Comparison of ENCODE assay signal across 11 cellular contexts in the genomic region with DNA sequence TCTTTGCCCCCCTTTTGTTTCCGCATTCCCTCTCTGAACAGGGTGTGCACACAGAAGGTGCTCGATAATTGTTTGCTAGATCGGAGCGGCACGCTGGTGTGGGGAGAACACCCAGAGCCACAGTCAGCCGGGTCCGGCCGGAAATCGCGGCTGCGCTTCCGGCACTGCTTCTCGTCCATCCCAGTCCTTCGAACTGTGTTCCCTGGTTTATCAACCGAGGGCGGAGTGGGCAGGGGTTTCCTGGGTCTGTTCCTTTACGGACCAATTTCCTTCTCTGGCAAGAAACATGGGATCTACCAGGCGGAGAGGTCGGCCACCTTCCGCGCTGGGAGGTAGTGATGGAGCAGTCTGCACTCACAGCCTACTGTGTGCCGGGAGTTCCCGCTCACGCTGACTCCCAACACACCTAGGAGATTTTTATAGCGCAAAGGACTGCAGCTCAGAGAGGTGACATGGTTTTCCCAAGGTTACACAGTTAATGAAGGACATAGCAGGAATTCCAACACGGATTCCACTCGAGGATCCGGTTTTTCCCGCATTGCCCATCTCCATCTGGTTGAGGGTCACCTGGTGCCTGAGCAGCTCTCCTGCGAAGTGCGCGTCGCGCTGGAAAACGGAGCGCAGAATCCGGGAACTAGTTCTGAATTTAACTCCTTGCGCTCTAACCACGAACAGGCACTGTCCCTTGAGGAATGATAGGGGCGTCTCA. TPM values are rescaled to one million over a fixed set of nuclear protein-coding genes. Genes with fewer than 3 reads are reported as not detected.
DNase-seq lines count a peak whose midpoint lies in the region; ATAC-seq, FAIRE-seq and TF ChIP-seq lines count a peak whose summit lies in the region.
"Had no signal": no experiment of that assay in that cellular context is flagged by ENCODE, and none has a peak within 500 bp of the region (broad histone marks: within the 10 kb centered on the region; RNA-seq: fewer than 3 reads in every experiment).

No MANE protein-coding gene starts in this region.

- peaks cover 4% of the 10 kb centered on the region for H3K79me2 ChIP-seq in HepG2 (ENCODE audit: insufficient read depth, low read length)

- no peak overlapping the region for H3K9ac ChIP-seq in HepG2 (ENCODE audit: insufficient read depth, low read depth, low read length)

- H3K4me2 ChIP-seq in HepG2 (ENCODE audit: low read depth, low read length) = no peak overlapping the region; the same call in 1 of the 2 replicates

- no peak for DNase-seq in AG09309 (ENCODE audit: low read depth)
- peak; percentile 27 for DNase-seq in astrocyte of the spinal cord (ENCODE audit: low read depth, low spot score)
- DNase-seq in naive B cell = no peak
- no peak for DNase-seq in HTR-8/SVneo (ENCODE audit: insufficient read length, low spot score)
- no peak for DNase-seq in ureter (ENCODE audit: low spot score)
- no peak for DNase-seq in HepG2 (ENCODE audit: low spot score)

- WGBS in HepG2 (ENCODE audit: low lambda C conversion rate) = 72% methylated on average over 31 of the region's 40 CpGs

- CTCF ChIA-PET in HepG2 (lab: Yijun Ruan, JAX; ENCODE audit: low intra/inter-chr PET ratio, low total read pairs) = no interaction called here

- H3K9me3 ChIP-seq in HepG2 (ENCODE audit: low read length) = no peaks in the 10 kb centered on the region

- peaks cover 0 to 16% of the 10 kb centered on the region in 2 donors for H3K36me3 Mint-ChIP-seq in naive B cell

- intact Hi-C loops in HepG2 (cut with micrococcal nuclease; ENCODE audit: unreplicated experiment) = loop anchor here (10.0 kb wide), 1 partner anchor 321 kb away; a partner anchor contains a TSS

- no peak for TF ChIP-seq RAD21 in HepG2 (CRISPR knock-in tag; IDR thresholded peaks at IDR 0.05)

- POLR2A ChIA-PET in HepG2 (lab: Yijun Ruan, JAX) = no interaction called here

- peaks cover 4 to 56% (median 34%) of the 10 kb centered on the region in 7 donors for H3K9me3 Mint-ChIP-seq in naive B cell

- peaks cover 6% of the 10 kb centered on the region; the same call in 1 of the 2 replicates for H4K20me1 ChIP-seq in HepG2 (ENCODE audit: insufficient read depth, low read length)

- H3K27me3 Mint-ChIP-seq in naive B cell = peaks cover 52 to 70% (median 62%) of the 10 kb centered on the region in 3 donors

- no peak for TF ChIP-seq EP300 in HepG2 (IDR thresholded peaks at IDR 0.05; ENCODE audit: low read depth in 2 of 2, low read length in 2 of 2)
- no peak for TF ChIP-seq EP300 in HepG2 (CRISPR knock-in tag; IDR thresholded peaks at IDR 0.05; ENCODE audit: borderline replicate concordance)

- peaks cover 0 to 29% of the 10 kb centered on the region in 2 experiments for H3K27me3 ChIP-seq in HepG2 (ENCODE audit: control insufficient read depth in 1 of 2, insufficient read depth in 2 of 2, low read length in 2 of 2)

- no peak for TF ChIP-seq CTCF in AG09309 (IDR thresholded peaks at IDR 0.05; ENCODE audit: control insufficient read depth, insufficient read depth, low read depth, low read length, missing control alignments)
- no peak for TF ChIP-seq CTCF in astrocyte of the spinal cord (IDR thresholded peaks at IDR 0.05; ENCODE audit: low read depth, low read length)
- TF ChIP-seq CTCF in HepG2 (CRISPR knock-in tag; IDR thresholded peaks at IDR 0.05) = no peak

- in situ Hi-C loops in astrocyte of the spinal cord (cut with HindIII; ENCODE audit: low sequenced_read_pairs) (no loop called here), HepG2 (cut with HindIII; ENCODE audit: extremely low pct_ligation_motif_present, low pct_unique_long_range_greater_than_20kb) (no loop called here)

- H3K4me3 ChIP-seq in AG09309 (ENCODE audit: control insufficient read depth, low read depth, low read length) (peak overlapping the region; percentile 39), astrocyte of the spinal cord (ENCODE audit: low read depth, low read length) (peak overlapping the region; percentile 31), HepG2 (replicated peaks in 1 of 3; ENCODE audit: insufficient read depth in 1 of 3, low read depth in 2 of 3, low read length in 3 of 3) (no peak overlapping the region)

- peaks cover 17% of the 10 kb centered on the region; the same call in 1 of the 2 replicates for H3K4me1 ChIP-seq in HepG2 (ENCODE audit: insufficient read depth, low read length)

- peak overlapping the region; percentile 70 to 85 (median 76) for H3K4me3 Mint-ChIP-seq in naive B cell

- no peak for FAIRE-seq in HTR-8/SVneo (lab: Jason Lieb, UNC)
- FAIRE-seq in HepG2 (lab: Jason Lieb, UNC) = no peak
- FAIRE-seq: endometrium, GM12891 had no signal

- peaks cover 31 to 52% (median 45%) of the 10 kb centered on the region in 3 donors for H3K4me1 Mint-ChIP-seq in naive B cell

- H3K27ac ChIP-seq in HepG2 (ENCODE audit: extremely low read length, insufficient read depth, low read length) = no peak overlapping the region

- BruUV-seq in HepG2 (replicated peaks; lab: Mats Ljungman, UMichigan) = no TSS peak

- ATAC-seq in GM18511 (IDR thresholded peaks at IDR 0.05; ENCODE audit: unreplicated experiment) (peak; percentile 36), naive B cell (ENCODE audit: low read depth in 2 of 2) (no peak), HepG2 (no peak), GM18505 (IDR thresholded peaks at IDR 0.05; ENCODE audit: unreplicated experiment) (no peak)

- H3K27ac Mint-ChIP-seq in naive B cell = peak overlapping the region in 5 of 6 donors; percentile 70 to 96 (median 88)

- H2AFZ ChIP-seq in HepG2 (ENCODE audit: low read length) = no peak overlapping the region

- TF ChIP-seq POLR2A in HepG2 (IDR thresholded peaks at IDR 0.05; ENCODE audit: insufficient read depth in 1 of 2, low read depth in 2 of 2, low read length in 2 of 2) (no peak), GM18505 (IDR thresholded peaks at IDR 0.05; ENCODE audit: borderline replicate concordance, extremely low read depth, insufficient read depth, insufficient read length) (no peak)

- peaks cover 4 to 16% of the 10 kb centered on the region in 2 experiments; a peak in 4 of 5 replicates for H3K36me3 ChIP-seq in HepG2 (replicated peaks in 1 of 2; ENCODE audit: control insufficient read depth in 1 of 2, insufficient read depth in 2 of 2, low read length in 2 of 2)

TF ChIP-seq in HepG2, 621 proteins besides CTCF, POLR2A, EP300 and RAD21 (continues in another document):
- TF ChIP-seq SMARCE1 (IDR thresholded peaks at IDR 0.05; ENCODE audit: borderline replicate concordance) (no peak), NCOA5 (CRISPR knock-in tag; IDR thresholded peaks at IDR 0.05) (no peak), SSRP1 (CRISPR knock-in tag; IDR thresholded peaks at IDR 0.05) (no peak), ZNF563 (CRISPR knock-in tag; IDR thresholded peaks at IDR 0.05) (no peak), HIVEP1 (CRISPR knock-in tag; IDR thresholded peaks at IDR 0.05) (no peak), TCF12 (IDR thresholded peaks at IDR 0.05) (no peak), TCF12 (CRISPR knock-in tag; IDR thresholded peaks at IDR 0.05) (no peak), POGZ (CRISPR knock-in tag; IDR thresholded peaks at IDR 0.05) (no peak), GZF1 (CRISPR knock-in tag; IDR thresholded peaks at IDR 0.05) (no peak), MIER3 (CRISPR knock-in tag; IDR thresholded peaks at IDR 0.05; ENCODE audit: borderline replicate concordance) (no peak)
- TF ChIP-seq, protein P1, sequence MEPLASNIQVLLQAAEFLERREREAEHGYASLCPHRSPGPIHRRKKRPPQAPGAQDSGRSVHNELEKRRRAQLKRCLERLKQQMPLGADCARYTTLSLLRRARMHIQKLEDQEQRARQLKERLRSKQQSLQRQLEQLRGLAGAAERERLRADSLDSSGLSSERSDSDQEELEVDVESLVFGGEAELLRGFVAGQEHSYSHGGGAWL (CRISPR knock-in tag; IDR thresholded peaks at IDR 0.05) = no peak
- TF ChIP-seq, protein P2, sequence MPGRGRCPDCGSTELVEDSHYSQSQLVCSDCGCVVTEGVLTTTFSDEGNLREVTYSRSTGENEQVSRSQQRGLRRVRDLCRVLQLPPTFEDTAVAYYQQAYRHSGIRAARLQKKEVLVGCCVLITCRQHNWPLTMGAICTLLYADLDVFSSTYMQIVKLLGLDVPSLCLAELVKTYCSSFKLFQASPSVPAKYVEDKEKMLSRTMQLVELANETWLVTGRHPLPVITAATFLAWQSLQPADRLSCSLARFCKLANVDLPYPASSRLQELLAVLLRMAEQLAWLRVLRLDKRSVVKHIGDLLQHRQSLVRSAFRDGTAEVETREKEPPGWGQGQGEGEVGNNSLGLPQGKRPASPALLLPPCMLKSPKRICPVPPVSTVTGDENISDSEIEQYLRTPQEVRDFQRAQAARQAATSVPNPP (CRISPR knock-in tag; IDR thresholded peaks at IDR 0.05) = no peak

RNA-seq across cellular contexts. Expression of a gene that starts 6.8 kb away (rescaled TPM):
- not detected for polyA plus RNA-seq in naive B cell (ENCODE audit: low read depth in 6 of 6)
- total RNA-seq in ureter = 4.0 TPM
- total RNA-seq in HepG2 (2016; rRNA removed; fragmentation: Illumina TruSeq; extraction: Trizol) = 13.8 and 14.9 TPM in 2 replicates
- total RNA-seq in HepG2 (2016; cell fraction: cytosol; rRNA removed; fragmentation: Illumina TruSeq; extraction: Trizol; ENCODE audit: low read depth) = 6.3 and 10.9 TPM in 2 replicates
- total RNA-seq in HepG2 (2016; cell fraction: insoluble cytoplasmic fraction; rRNA removed; fragmentation: Illumina TruSeq; extraction: Trizol) = 14.0 and 15.0 TPM in 2 replicates
- 19.1 and 23.9 TPM in 2 replicates for total RNA-seq in HepG2 (2016; cell fraction: membrane; rRNA removed; fragmentation: Illumina TruSeq; extraction: Trizol)
- 5.4 and 9.8 TPM in 2 replicates for total RNA-seq in HepG2 (2016; cell fraction: nucleus; rRNA removed; fragmentation: Illumina TruSeq; extraction: Trizol)
- polyA plus RNA-seq in HepG2 (2011; rRNA removed) = 12.1 and 15.2 TPM in 2 replicates
- 8.4 and 14.6 TPM in 2 replicates for polyA plus RNA-seq in HepG2 (2011; cell fraction: cytosol; rRNA removed)
- polyA plus RNA-seq in HepG2 (2011; cell fraction: nucleus; rRNA removed) = 17.5 and 22.0 TPM in 2 replicates
- 8.0 and 8.9 TPM in 2 replicates for polyA plus RNA-seq in HepG2 (2012)
- 8.3 and 12.3 TPM in 2 replicates for polyA plus RNA-seq in HepG2 (2016; cell fraction: cytosol; fragmentation: Illumina TruSeq; extraction: Trizol; ENCODE audit: low read depth)
- 16.8 and 17.9 TPM in 2 replicates for polyA plus RNA-seq in HepG2 (2016; cell fraction: insoluble cytoplasmic fraction; fragmentation: Illumina TruSeq; extraction: Trizol; ENCODE audit: low read depth)
- 19.5 and 22.1 TPM in 2 replicates for polyA plus RNA-seq in HepG2 (2016; cell fraction: membrane; fragmentation: Illumina TruSeq; extraction: Trizol; ENCODE audit: low read depth)
- polyA plus RNA-seq in HepG2 (2016; cell fraction: nucleus; fragmentation: Illumina TruSeq; extraction: Trizol; ENCODE audit: insufficient read depth, low read depth) = 13.8 and 15.1 TPM in 2 replicates
- polyA minus RNA-seq in HepG2 (2011; rRNA and poly(A)+ RNA removed; ENCODE audit: low replicate concordance) = 0.58 and 6.7 TPM in 2 replicates
- polyA minus RNA-seq in HepG2 (2011; cell fraction: cytosol; rRNA and poly(A)+ RNA removed) = 3.3 and 5.9 TPM in 2 replicates
- 3.1 and 4.0 TPM in 2 replicates for polyA minus RNA-seq in HepG2 (2011; cell fraction: nucleus; rRNA and poly(A)+ RNA removed)
- total RNA-seq: T-helper 1 cell treated with Interleukin-12 subunit alpha and Interleukin-12 subunit beta and Interleukin-4 antibody, amounts not matched to agents 30 ng/mL and 1 ng/mL, for 36 hours had no signal

Comparison
In these comparisons a context has a peak if more than half of its experiments do, and no peak if none do; other contexts are left out.
1. H3K4me3 ChIP-seq: peak in AG09309 (single experiment) and astrocyte of the spinal cord (single experiment); none in HepG2 (0 of 3).